In the genomic region with DNA sequence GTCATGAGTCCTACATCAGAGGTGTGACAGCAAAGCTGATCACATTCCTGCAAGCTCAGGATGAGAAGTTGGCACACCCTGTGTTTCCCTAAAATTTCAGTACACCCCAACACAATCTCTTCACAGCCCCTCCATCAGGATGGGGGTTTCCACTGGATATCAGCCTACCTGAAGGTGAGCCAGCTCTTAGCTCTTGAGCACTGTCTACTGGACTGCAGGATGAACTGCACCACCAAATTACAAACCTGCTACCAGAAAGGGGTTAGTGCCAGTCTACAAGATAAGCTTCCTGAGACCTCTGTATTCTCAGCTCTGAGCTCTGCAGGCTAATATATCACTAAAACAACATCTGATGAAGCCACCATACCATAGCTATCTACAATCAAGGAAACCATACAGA, we compare ENCODE assay signal across 22 cellular contexts.
DNase-seq lines count a peak whose midpoint lies in the region; ATAC-seq and TF ChIP-seq lines count a peak whose summit lies in the region.
"Had no signal": no experiment of that assay in that cellular context is flagged by ENCODE, and none has a peak within 500 bp of the region (broad histone marks: within the 10 kb centered on the region; RNA-seq: fewer than 3 reads in every experiment).

No MANE protein-coding gene starts in this region.

- H3K9ac ChIP-seq in MM.1S (ENCODE audit: low read length), result no peak overlapping the region

- H3K27me3 Mint-ChIP-seq in endothelial cell (ENCODE audit: unreplicated experiment), result no peaks in the 10 kb centered on the region
- H3K27me3 Mint-ChIP-seq: CD8-positive, alpha-beta memory T cell had no signal

- H3K27me3 ChIP-seq in MM.1S (replicated peaks; ENCODE audit: insufficient read depth, low read length), result no peaks in the 10 kb centered on the region
- H3K27me3 ChIP-seq: esophagus muscularis mucosa, MG63, tibial nerve had no signal

- H3F3A ChIP-seq in MM.1S (ENCODE audit: insufficient read depth, low read length), result no peaks in the 10 kb centered on the region

- H2AFZ ChIP-seq in MM.1S (ENCODE audit: low read length), result no peak overlapping the region

- no peaks in the 10 kb centered on the region for H3K36me3 Mint-ChIP-seq in endothelial cell (ENCODE audit: low read depth, unreplicated experiment)
- H3K36me3 Mint-ChIP-seq: CD8-positive, alpha-beta memory T cell; stimulated activated effector memory CD8-positive, alpha-beta T cell treated with anti-CD3 and anti-CD28 coated beads, Interleukin-12 subunit alpha, Interleukin-12 subunit beta, amount 100 ng/mL, for 72 hours had no signal

- no peak overlapping the region for H3K4me2 ChIP-seq in MM.1S (ENCODE audit: low read depth, low read length)
- H3K4me2 ChIP-seq: A549 had no signal

- TF ChIP-seq CTCF in MM.1S (IDR thresholded peaks at IDR 0.05; ENCODE audit: low read length) (peak; percentile 22), endothelial cell (IDR thresholded peaks at IDR 0.05; ENCODE audit: unreplicated experiment) (peak; percentile 27)

- no peak overlapping the region for H3K27ac ChIP-seq in MM.1S (ENCODE audit: low read length)
- H3K27ac ChIP-seq: A549, esophagus muscularis mucosa, RWPE1, tibial nerve had no signal

- H3K9me3 ChIP-seq in MM.1S (replicated peaks; ENCODE audit: insufficient read depth, low read length), result no peaks in the 10 kb centered on the region
- H3K9me3 ChIP-seq: A549, esophagus muscularis mucosa, MG63 had no signal

- no peaks in the 10 kb centered on the region for H3K79me2 ChIP-seq in MM.1S (ENCODE audit: low read length)

- no peak overlapping the region for H3K4me3 Mint-ChIP-seq in endothelial cell (ENCODE audit: unreplicated experiment)
- H3K4me3 Mint-ChIP-seq: CD8-positive, alpha-beta memory T cell; stimulated activated effector memory CD8-positive, alpha-beta T cell treated with anti-CD3 and anti-CD28 coated beads, Interleukin-12 subunit alpha, Interleukin-12 subunit beta, amount 100 ng/mL, for 72 hours had no signal

- H3K4me3 ChIP-seq in MM.1S (ENCODE audit: low read length), result no peak overlapping the region
- H3K4me3 ChIP-seq: A549, esophagus muscularis mucosa, MG63, tibial nerve had no signal

- H4K20me1 ChIP-seq in MM.1S (ENCODE audit: insufficient read depth, low read length), result no peaks in the 10 kb centered on the region

- intact Hi-C loops in left colon (cut with DNase I, micrococcal nuclease), result no loop called here

- ATAC-seq in HG02840 (IDR thresholded peaks at IDR 0.05; ENCODE audit: low FRiP score, unreplicated experiment), result no peak
- no peak for ATAC-seq in left colon
- ATAC-seq in GM19463 (IDR thresholded peaks at IDR 0.05; ENCODE audit: unreplicated experiment), result no peak
- ATAC-seq: A549; stimulated activated effector memory CD8-positive, alpha-beta T cell treated with anti-CD3 and anti-CD28 coated beads, Interleukin-12 subunit alpha, Interleukin-12 subunit beta, amount 100 ng/mL, for 72 hours had no signal

- H3K27ac Mint-ChIP-seq in endothelial cell (ENCODE audit: unreplicated experiment), result no peak overlapping the region
- H3K27ac Mint-ChIP-seq: CD8-positive, alpha-beta memory T cell; stimulated activated effector memory CD8-positive, alpha-beta T cell treated with anti-CD3 and anti-CD28 coated beads, Interleukin-12 subunit alpha, Interleukin-12 subunit beta, amount 100 ng/mL, for 72 hours had no signal

- no peaks in the 10 kb centered on the region for H3K4me1 Mint-ChIP-seq in endothelial cell (ENCODE audit: unreplicated experiment)
- H3K4me1 Mint-ChIP-seq: CD8-positive, alpha-beta memory T cell; stimulated activated effector memory CD8-positive, alpha-beta T cell treated with anti-CD3 and anti-CD28 coated beads, Interleukin-12 subunit alpha, Interleukin-12 subunit beta, amount 100 ng/mL, for 72 hours had no signal

- no peaks in the 10 kb centered on the region for H3K4me1 ChIP-seq in MM.1S (ENCODE audit: low read length)
- H3K4me1 ChIP-seq: A549, esophagus muscularis mucosa, tibial nerve had no signal

- DNase-seq in SKM-1 treated with dmso at 0.1 percent for 144 hours (lab: John Stamatoyannopoulos, UW; ENCODE audit: unreplicated experiment), result peak; percentile 1
- no peak for DNase-seq in SKM-1 (lab: John Stamatoyannopoulos, UW; ENCODE audit: unreplicated experiment)
- no peak for DNase-seq in MM.1S
- DNase-seq in endothelial cell (ENCODE audit: low spot score), result no peak
- DNase-seq in NOMO-1 (lab: John Stamatoyannopoulos, UW; ENCODE audit: unreplicated experiment in 2 of 2), result no peak
- DNase-seq in left colon, result no peak
- DNase-seq: activated CD4-positive, alpha-beta T cell treated with anti-CD3 and anti-CD28 coated beads for 1 hour; activated naive CD4-positive, alpha-beta T cell treated with Interleukin-2 at 50 U/mL for 16 hours; CD8-positive, alpha-beta memory T cell; cortex of kidney; glutamatergic neuron; MG63; NCI-H2029 treated with DMSO at 0.1 percent for 48 hours; NCI-H524 treated with DMSO at 0.1 percent for 48 hours; small intestine had no signal

- H3K9me2 ChIP-seq in MM.1S (replicated peaks; ENCODE audit: insufficient read depth, low read length), result no peaks in the 10 kb centered on the region

- no peaks in the 10 kb centered on the region for H3K36me3 ChIP-seq in MM.1S (replicated peaks; ENCODE audit: insufficient read depth, low read length)
- H3K36me3 ChIP-seq: esophagus muscularis mucosa, MG63, tibial nerve had no signal

- H3K9me3 Mint-ChIP-seq in endothelial cell (ENCODE audit: unreplicated experiment), result no peaks in the 10 kb centered on the region
